30 cellular contexts compared by ENCODE assay signal in genomic region chr14:101215936-101216335, GRCh38.
DNase-seq lines count a peak whose midpoint lies in the region; FAIRE-seq and TF ChIP-seq lines count a peak whose summit lies in the region.
"Had no signal": no experiment of that assay in that cellular context is flagged by ENCODE, and none has a peak within 500 bp of the region (broad histone marks: within the 10 kb centered on the region; RNA-seq: fewer than 3 reads in every experiment).

No MANE protein-coding gene starts in this region.

- H3K4me3 Mint-ChIP-seq in neural progenitor cell: no peak overlapping the region
- H3K4me3 Mint-ChIP-seq: CD4-positive, alpha-beta memory T cell; IgD-negative memory B cell; stimulated activated naive CD8-positive, alpha-beta T cell treated with anti-CD3 and anti-CD28 coated beads, Interleukin-15, amount 100 ng/mL, for 72 hours had no signal

- H3K4me3 ChIP-seq in kidney (ENCODE audit: low read length in 2 of 2) (no peak overlapping the region), neural progenitor cell (no peak overlapping the region), transverse colon (no peak overlapping the region)
- H3K4me3 ChIP-seq: adrenal gland, body of pancreas, dorsolateral prefrontal cortex, mucosa of descending colon, prostate gland, tibial nerve had no signal

- FAIRE-seq in kidney (lab: Jason Lieb, UNC) (no peak), RCC 7860 (lab: Jason Lieb, UNC) (no peak)
- FAIRE-seq: A204.1, endothelial cell of umbilical vein had no signal

- no peaks in the 10 kb centered on the region for H3K27me3 ChIP-seq in neural progenitor cell
- no peaks in the 10 kb centered on the region for H3K27me3 ChIP-seq in transverse colon
- H3K27me3 ChIP-seq: adrenal gland, body of pancreas, dorsolateral prefrontal cortex, tibial nerve had no signal

- 79 to 82% methylated on average over 6 to 13 of the region's 13 CpGs for WGBS in transverse colon (ENCODE audit: low coverage in 1 of 2), 2 donors

- H3K36me3 Mint-ChIP-seq in neural progenitor cell: peaks cover 3% of the 10 kb centered on the region

- H3K9me3 ChIP-seq in kidney (ENCODE audit: control insufficient read depth in 1 of 2, low read length in 2 of 2) (peaks cover 2 to 3% of the 10 kb centered on the region in 2 donors), neural progenitor cell (ENCODE audit: low read depth) (no peaks in the 10 kb centered on the region), transverse colon (no peaks in the 10 kb centered on the region)
- H3K9me3 ChIP-seq: adrenal gland, body of pancreas, mucosa of descending colon, prostate gland had no signal

- H3K4me1 ChIP-seq in kidney (ENCODE audit: control insufficient read depth in 1 of 2, insufficient read depth in 1 of 2, low read depth in 1 of 2, low read length in 2 of 2): no peaks in the 10 kb centered on the region
- no peaks in the 10 kb centered on the region for H3K4me1 ChIP-seq in neural progenitor cell
- H3K4me1 ChIP-seq in transverse colon: peaks cover 0 to 7% (median 0%) of the 10 kb centered on the region in 4 donors
- H3K4me1 ChIP-seq: adrenal gland, body of pancreas, prostate gland, tibial nerve had no signal

- no peak for TF ChIP-seq EP300 in transverse colon (IDR thresholded peaks at IDR 0.05; ENCODE audit: low read depth)

- peaks cover 11% of the 10 kb centered on the region for H3K4me1 Mint-ChIP-seq in neural progenitor cell
- H3K4me1 Mint-ChIP-seq: CD4-positive, alpha-beta memory T cell; IgD-negative memory B cell; stimulated activated naive CD8-positive, alpha-beta T cell treated with anti-CD3 and anti-CD28 coated beads, Interleukin-15, amount 100 ng/mL, for 72 hours had no signal

- intact Hi-C loops in kidney (cut with DNase I) (no loop called here), transverse colon (cut with DNase I; ENCODE audit: low total_unique reads) (no loop called here)

- H3K27ac Mint-ChIP-seq in neural progenitor cell: peak overlapping the region; percentile 94
- H3K27ac Mint-ChIP-seq: CD4-positive, alpha-beta memory T cell; IgD-negative memory B cell; stimulated activated naive CD8-positive, alpha-beta T cell treated with anti-CD3 and anti-CD28 coated beads, Interleukin-15, amount 100 ng/mL, for 72 hours had no signal

- no peak overlapping the region for H3K9ac ChIP-seq in kidney (ENCODE audit: low read length in 2 of 2)
- H3K9ac ChIP-seq in neural progenitor cell: no peak overlapping the region

- peak; percentile 33 for DNase-seq in activated effector memory CD4-positive, alpha-beta T cell treated with anti-CD3 and anti-CD28 coated beads, Interleukin-2, amount 50 U/mL, for 16 hours
- DNase-seq in activated effector memory CD4-positive, alpha-beta T cell treated with Interleukin-2 at 50 U/mL for 16 hours: no peak
- DNase-seq in kidney: peak; percentile 49
- peak; percentile 0 for DNase-seq in neural progenitor cell (ENCODE audit: low spot score)
- DNase-seq in transverse colon: peak; percentile 3
- DNase-seq in NCI-H1092 treated with DMSO at 0.1 percent for 48 hours (lab: John Stamatoyannopoulos, UW): no peak
- DNase-seq in RCC 7860 (ENCODE audit: low spot score): no peak
- DNase-seq in GM19240 (ENCODE audit: insufficient read length, low spot score): no peak
- DNase-seq: activated gamma-delta T cell treated with Interleukin-2 at 50 U/mL for 16 hours; activated T-cell treated with anti-CD3 and anti-CD28 coated beads for 4 hours; AML-193; CD4-positive, alpha-beta memory T cell; cerebellar nuclear complex; EL; GOT3; mucosa of descending colon; NCI-H1694 treated with DMSO at 0.1 percent for 48 hours; NCI-H524 treated with DMSO at 0.1 percent for 48 hours; PC-3; SHP77; stimulated activated naive CD8-positive, alpha-beta T cell treated with anti-CD3 and anti-CD28 coated beads, Interleukin-15, amount 100 ng/mL, for 72 hours; T-helper 9 cell had no signal

- H3K27me3 Mint-ChIP-seq in neural progenitor cell (ENCODE audit: insufficient read depth, low read depth): peaks cover 7% of the 10 kb centered on the region
- H3K27me3 Mint-ChIP-seq: IgD-negative memory B cell; stimulated activated naive CD8-positive, alpha-beta T cell treated with anti-CD3 and anti-CD28 coated beads, Interleukin-15, amount 100 ng/mL, for 72 hours had no signal

- H3F3A ChIP-seq in neural progenitor cell (ENCODE audit: low read depth): no peaks in the 10 kb centered on the region

- H3K4me2 ChIP-seq in neural progenitor cell: no peak overlapping the region

- TF ChIP-seq CTCF in kidney (IDR thresholded peaks at IDR 0.05; ENCODE audit: borderline replicate concordance, extremely low read depth, insufficient read depth) (no peak), neural progenitor cell (IDR thresholded peaks at IDR 0.05) (no peak), transverse colon (IDR thresholded peaks at IDR 0.05) (no peak)

- H3K27ac ChIP-seq in kidney (ENCODE audit: low read depth in 2 of 2, low read length in 2 of 2) (no peak overlapping the region), neural progenitor cell (no peak overlapping the region), transverse colon (no peak overlapping the region)
- H3K27ac ChIP-seq: adrenal gland, body of pancreas, dorsolateral prefrontal cortex, prostate gland, tibial nerve had no signal

- no peaks in the 10 kb centered on the region for H3K79me2 ChIP-seq in neural progenitor cell (ENCODE audit: low read depth)

- no peaks in the 10 kb centered on the region for H3K36me3 ChIP-seq in kidney (ENCODE audit: control insufficient read depth in 1 of 2, insufficient read depth in 2 of 2, low read length in 2 of 2)
- no peaks in the 10 kb centered on the region for H3K36me3 ChIP-seq in neural progenitor cell
- no peaks in the 10 kb centered on the region for H3K36me3 ChIP-seq in transverse colon
- H3K36me3 ChIP-seq: adrenal gland, prostate gland, tibial nerve had no signal

- H4K20me1 ChIP-seq in neural progenitor cell (ENCODE audit: low read depth): no peaks in the 10 kb centered on the region

- peaks cover 35% of the 10 kb centered on the region for H3K9me3 Mint-ChIP-seq in neural progenitor cell

- no peak for TF ChIP-seq POLR2A in transverse colon (IDR thresholded peaks at IDR 0.05)

- no peak overlapping the region for H2AFZ ChIP-seq in neural progenitor cell (replicated peaks)

- in situ Hi-C loops in transverse colon (cut with MboI; ENCODE audit: low pct_ligation_motif_present in 1 of 4, low pct_unique_long_range_greater_than_20kb in 1 of 4, low sequenced_read_pairs in 3 of 4): no loop called here

Comparison
In these comparisons a context has a peak if more than half of its experiments do, and no peak if none do; other contexts are left out.
1. DNase-seq: peak in activated effector memory CD4-positive, alpha-beta T cell treated with anti-CD3 and anti-CD28 coated beads, Interleukin-2, amount 50 U/mL, for 16 hours (single experiment), kidney (single experiment), neural progenitor cell (single experiment) and transverse colon (single experiment); none in activated effector memory CD4-positive, alpha-beta T cell treated with Interleukin-2 at 50 U/mL for 16 hours (single experiment), NCI-H1092 treated with DMSO at 0.1 percent for 48 hours (single experiment), RCC 7860 (single experiment) and GM19240 (single experiment).